17 cellular contexts compared by ENCODE assay signal in the genomic region with DNA sequence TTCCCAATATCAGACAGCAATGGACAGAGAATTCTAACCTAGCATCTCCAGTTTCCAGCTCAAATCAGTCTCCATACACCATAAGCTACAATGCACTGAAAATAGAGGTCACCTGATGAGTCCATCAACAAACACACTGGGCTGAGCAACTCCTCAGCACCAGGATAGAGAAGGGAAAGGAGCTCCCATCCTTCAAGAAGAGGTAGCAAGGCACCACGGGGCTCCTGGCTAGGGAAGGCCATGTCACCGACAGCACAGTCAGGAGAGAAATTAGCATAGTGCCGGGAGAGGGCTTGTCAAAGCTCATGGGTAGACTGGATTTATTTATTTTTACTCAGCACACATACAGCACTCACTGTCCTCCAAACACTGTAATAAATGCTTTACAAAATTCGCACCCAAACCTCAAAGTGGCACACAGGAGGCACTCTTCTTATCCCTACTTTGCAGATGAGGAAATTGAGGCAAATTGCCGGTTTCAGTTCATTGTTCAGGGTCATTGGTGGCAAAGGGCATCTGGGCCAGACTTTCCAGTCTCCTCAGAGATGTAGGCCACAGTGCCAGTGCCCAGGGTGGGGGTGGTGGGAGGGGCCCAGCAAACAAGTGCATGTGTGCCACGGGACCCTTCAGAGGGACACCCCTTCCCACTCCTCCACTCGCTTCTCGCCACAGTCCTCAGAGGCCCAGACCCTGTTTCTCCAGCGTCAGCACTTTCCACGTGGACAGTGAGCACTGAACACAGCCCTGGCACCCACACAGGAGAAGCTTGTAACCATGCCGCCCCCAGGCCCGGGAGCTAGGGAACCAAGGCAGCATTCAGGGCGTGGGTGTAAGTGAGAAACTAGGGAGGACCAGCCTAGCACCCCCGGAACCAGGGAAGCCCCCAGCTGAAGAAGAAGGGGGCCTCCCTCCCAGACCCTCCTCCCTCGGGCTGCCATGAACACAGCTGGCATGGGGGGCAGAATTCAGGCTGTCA.
A peak's percentile ranks its signal among the peaks of the same experiment; 100 is the strongest.
DNase-seq lines count a peak whose midpoint lies in the region; ATAC-seq, FAIRE-seq and TF ChIP-seq lines count a peak whose summit lies in the region.
"Had no signal": no experiment of that assay in that cellular context is flagged by ENCODE, and none has a peak within 500 bp of the region (broad histone marks: within the 10 kb centered on the region; RNA-seq: fewer than 3 reads in every experiment).

No MANE protein-coding gene starts in this region.

- no peak for TF ChIP-seq RAD21 in A549 (conservative IDR thresholded peaks at IDR 0.05 in 1 of 2, IDR thresholded peaks at IDR 0.05 in 1 of 2)

- H3K4me1 ChIP-seq in A549 (no peaks in the 10 kb centered on the region), heart left ventricle (no peaks in the 10 kb centered on the region)
- H3K4me1 ChIP-seq: BLaER1 had no signal

- no peak for ATAC-seq in A549
- ATAC-seq in heart left ventricle, result no peak

- no peak for FAIRE-seq in A549 (lab: Jason Lieb, UNC)
- FAIRE-seq: A204.1 had no signal

- H3K9me3 ChIP-seq in A549 (no peaks in the 10 kb centered on the region), heart left ventricle (no peaks in the 10 kb centered on the region)
- H3K9me3 ChIP-seq: BLaER1 had no signal

- H3K4me3 ChIP-seq in A549 (no peak overlapping the region), heart left ventricle (no peak overlapping the region)
- H3K4me3 ChIP-seq: BLaER1 had no signal

- WGBS in A549 (ENCODE audit: missing lambda C conversion rate), result 63% methylated on average over 9 of the region's 15 CpGs
- 69 to 76% (median 71%) methylated on average over 11 to 15 of the region's 15 CpGs for WGBS in heart left ventricle, 4 donors

- no peak for TF ChIP-seq EP300 in A549 (IDR thresholded peaks at IDR 0.05)

- TF ChIP-seq CTCF in A549 (IDR thresholded peaks at IDR 0.05), result no peak
- no peak for TF ChIP-seq CTCF in osteocyte (IDR thresholded peaks at IDR 0.05)
- TF ChIP-seq CTCF in heart left ventricle (IDR thresholded peaks at IDR 0.05), result no peak

- POLR2A ChIA-PET in A549 (lab: Yijun Ruan, JAX), result no interaction called here

- DNase-seq in A549 (ENCODE audit: low read depth in 1 of 2, low spot score in 1 of 2) (no peak), Ammon's horn (ENCODE audit: low spot score) (peak; percentile 18), ecto neural progenitor cell (ENCODE audit: low spot score) (peak; percentile 30), osteocyte (ENCODE audit: extremely low spot score, unreplicated experiment) (peak; percentile 81), NCI-H1436 treated with DMSO at 0.1 percent for 48 hours (lab: John Stamatoyannopoulos, UW) (no peak), SKM-1 treated with dmso at 0.1 percent for 144 hours (lab: John Stamatoyannopoulos, UW; ENCODE audit: unreplicated experiment) (no peak), heart left ventricle (no peak)
- DNase-seq: AML-193; CD4-positive, alpha-beta memory T cell; DMS153; DMS79; GDM1; GOT3; H7 had no signal

- CTCF ChIA-PET in A549 (lab: Yijun Ruan, JAX), result no interaction called here

- H3K27ac ChIP-seq in A549, result no peak overlapping the region
- H3K27ac ChIP-seq in heart left ventricle, result no peak overlapping the region
- H3K27ac ChIP-seq: BLaER1 had no signal

- no peak overlapping the region for H3K4me2 ChIP-seq in A549
- H3K4me2 ChIP-seq: BLaER1 had no signal

- H3K27me3 Mint-ChIP-seq in osteocyte (ENCODE audit: unreplicated experiment), result no peaks in the 10 kb centered on the region

- H3K4me3 Mint-ChIP-seq in osteocyte (ENCODE audit: unreplicated experiment), result no peak overlapping the region
- H3K4me3 Mint-ChIP-seq: CD4-positive, alpha-beta memory T cell had no signal

- no peaks in the 10 kb centered on the region for H3K9me3 Mint-ChIP-seq in osteocyte (ENCODE audit: unreplicated experiment)

- H3K4me1 Mint-ChIP-seq in osteocyte (ENCODE audit: unreplicated experiment), result no peaks in the 10 kb centered on the region
- H3K4me1 Mint-ChIP-seq: CD14-positive monocyte had no signal

- intact Hi-C loops in heart left ventricle (cut with DNase I), result no loop called here

- no peak overlapping the region for H3K27ac Mint-ChIP-seq in osteocyte (ENCODE audit: unreplicated experiment)
- H3K27ac Mint-ChIP-seq: CD4-positive, alpha-beta memory T cell had no signal

- no peaks in the 10 kb centered on the region for H3K36me3 Mint-ChIP-seq in osteocyte (ENCODE audit: unreplicated experiment)
- H3K36me3 Mint-ChIP-seq: CD14-positive monocyte; CD4-positive, alpha-beta memory T cell had no signal

- H3K36me3 ChIP-seq in heart left ventricle, result no peaks in the 10 kb centered on the region
- H3K36me3 ChIP-seq: BLaER1 had no signal

- peaks cover 0 to 8% (median 0%) of the 10 kb centered on the region in 9 donors for H3K27me3 ChIP-seq in heart left ventricle
- H3K27me3 ChIP-seq: BLaER1 had no signal

- no peak for TF ChIP-seq POLR2A in A549 (IDR thresholded peaks at IDR 0.05; ENCODE audit: low read length)
- no peak for TF ChIP-seq POLR2A in heart left ventricle (IDR thresholded peaks at IDR 0.05)

TF ChIP-seq in A549, 52 proteins besides CTCF, POLR2A, EP300 and RAD21:
- TF ChIP-seq HOXB13 (CRISPR knock-in tag; IDR thresholded peaks at IDR 0.05; ENCODE audit: low read depth), result no peak
- TF ChIP-seq HOXA7 (CRISPR knock-in tag; IDR thresholded peaks at IDR 0.05), result no peak
- TF ChIP-seq MAFK (IDR thresholded peaks at IDR 0.05; ENCODE audit: partially characterized antibody), result peak; percentile 36

Comparison
In these comparisons a context has a peak if more than half of its experiments do, and no peak if none do; other contexts are left out.
1. DNase-seq: peak in Ammon's horn (single experiment), ecto neural progenitor cell (single experiment) and osteocyte (single experiment); none in A549 (0 of 2), NCI-H1436 treated with DMSO at 0.1 percent for 48 hours (single experiment), SKM-1 treated with dmso at 0.1 percent for 144 hours (single experiment) and heart left ventricle (0 of 5).